In genomic region chr3:165078293-165078692, GRCh38 we compare ENCODE assay signal across 29 cellular contexts. TPM values are rescaled to one million over a fixed set of nuclear protein-coding genes. Genes with fewer than 3 reads are reported as not detected.
"Had no signal": no experiment of that assay in that cellular context is flagged by ENCODE, and none has a peak within 500 bp of the region (broad histone marks: within the 10 kb centered on the region; RNA-seq: fewer than 3 reads in every experiment).

Gene SI (minus strand): TSS chr3:165078496. CDS start chr3:165076012, 2,484 bp downstream.

- H3K27ac ChIP-seq: dorsolateral prefrontal cortex, epithelial cell of prostate, esophagus muscularis mucosa, gastrocnemius medialis, heart right ventricle, parathyroid adenoma, prostate gland, right lobe of liver, stomach, thoracic aorta had no signal

- H3K4me3 ChIP-seq: dorsolateral prefrontal cortex, esophagus muscularis mucosa, gastrocnemius medialis, heart right ventricle, lung, prostate gland, right lobe of liver, stomach, thoracic aorta had no signal

- DNase-seq: cortex of kidney; dorsolateral prefrontal cortex; effector memory CD4-positive, alpha-beta T cell; gastrocnemius medialis; heart right ventricle; immature natural killer cell; left cardiac atrium; left ventricle myocardium superior; mesenchymal stem cell; midbrain; naive thymus-derived CD4-positive, alpha-beta T cell; nephron progenitor cell; right lobe of liver; stimulated activated CD4-positive, alpha-beta T cell treated with anti-CD3 and anti-CD28 coated beads, Interleukin-12 subunit alpha, Interleukin-12 subunit beta, amount 100 ng/mL, for 4 hours; stimulated activated naive CD4-positive, alpha-beta T cell; stomach; substantia nigra; trophoblast cell had no signal

- ATAC-seq: gastrocnemius medialis; heart right ventricle; left cardiac atrium; left ventricle myocardium superior; naive thymus-derived CD4-positive, alpha-beta T cell; right lobe of liver had no signal

- H3K9me3 ChIP-seq: esophagus muscularis mucosa, gastrocnemius medialis, heart right ventricle, prostate gland, right lobe of liver, stomach, thoracic aorta had no signal

- H3K36me3 ChIP-seq: esophagus muscularis mucosa, gastrocnemius medialis, heart right ventricle, prostate gland, right lobe of liver, stomach, thoracic aorta had no signal

- H3K4me1 ChIP-seq: esophagus muscularis mucosa, gastrocnemius medialis, heart right ventricle, parathyroid adenoma, prostate gland, right lobe of liver, stomach had no signal

RNA-seq across cellular contexts. Expression of gene SI, which starts in this region (rescaled TPM):
- total RNA-seq: chondrocyte; fibroblast of villous mesenchyme; gastrocnemius medialis; heart right ventricle; left cardiac atrium; left ventricle myocardium superior; lung; naive thymus-derived CD4-positive, alpha-beta T cell; omental fat pad; renal cortical epithelial cell; right lobe of liver; thoracic aorta; urinary bladder had no signal
